Comparison of ENCODE assay signal across 12 cellular contexts in genomic region chr12:48970702-48971334, GRCh38. TPM values are rescaled to one million over a fixed set of nuclear protein-coding genes. Genes with fewer than 3 reads are reported as not detected.
DNase-seq lines count a peak whose midpoint lies in the region; ATAC-seq and TF ChIP-seq lines count a peak whose summit lies in the region.
"Had no signal": no experiment of that assay in that cellular context is flagged by ENCODE, and none has a peak within 500 bp of the region (broad histone marks: within the 10 kb centered on the region; RNA-seq: fewer than 3 reads in every experiment).

No MANE protein-coding gene starts in this region.

- no peaks in the 10 kb centered on the region for H3F3A ChIP-seq in neural cell (ENCODE audit: insufficient read depth, low read length, poor library complexity, severe bottlenecking)

- no peaks in the 10 kb centered on the region for H4K20me1 ChIP-seq in mammary epithelial cell (ENCODE audit: insufficient read depth, low read length)
- H4K20me1 ChIP-seq in neural cell (ENCODE audit: insufficient read depth): no peaks in the 10 kb centered on the region

- no peaks in the 10 kb centered on the region for H3K36me3 ChIP-seq in CD8-positive, alpha-beta T cell (ENCODE audit: insufficient read depth, low read length)
- H3K36me3 ChIP-seq in HUES6 (ENCODE audit: control insufficient read depth, insufficient read depth, low read length) (no peaks in the 10 kb centered on the region), mammary epithelial cell (ENCODE audit: insufficient read depth, low read length) (no peaks in the 10 kb centered on the region), neural cell (ENCODE audit: insufficient read depth, low read length) (no peaks in the 10 kb centered on the region)

- no peak for ATAC-seq in CD8-positive, alpha-beta T cell
- ATAC-seq in HG03460 (IDR thresholded peaks at IDR 0.05; ENCODE audit: unreplicated experiment): no peak

- POLR2A ChIA-PET in CD8-positive, alpha-beta T cell (lab: Charles Lee): interaction anchor here (0.6 to 2.1 kb wide), 2 partner anchors 8 to 14 kb away, joined by 3 to 6 read pairs; partner anchors contain the start of gene ARF3

- 64% methylated on average over 10 of the region's 10 CpGs for WGBS in mammary epithelial cell (ENCODE audit: low coverage, missing lambda C conversion rate)

- CTCF ChIA-PET in CD8-positive, alpha-beta T cell (lab: Charles Lee): interaction anchor here (0.6 to 5.2 kb wide), 7 partner anchors 8 to 116 kb away, joined by 3 to 45 read pairs (median 7); partner anchors contain the start of genes ARF3 and WNT1
- CTCF ChIA-PET in mammary epithelial cell (lab: Charles Lee; ENCODE audit: low non-redundant PET): no interaction called here

- no peaks in the 10 kb centered on the region for H3K36me3 Mint-ChIP-seq in CD8-positive, alpha-beta T cell

- no peak for DNase-seq in CD8-positive, alpha-beta T cell
- no peak for DNase-seq in mammary epithelial cell
- DNase-seq in occipital lobe (lab: John Stamatoyannopoulos, UW): no peak
- DNase-seq in GDM1 (lab: John Stamatoyannopoulos, UW): no peak
- no peak for DNase-seq in NCI-H2171 treated with DMSO at 0.1 percent for 48 hours (lab: John Stamatoyannopoulos, UW)
- DNase-seq: kidney, NCI-H1694 treated with DMSO at 0.1 percent for 48 hours, SW 1271 had no signal

- H3K9me3 Mint-ChIP-seq in CD8-positive, alpha-beta T cell: no peaks in the 10 kb centered on the region

- H3K9me3 ChIP-seq in CD8-positive, alpha-beta T cell (ENCODE audit: low read length): no peaks in the 10 kb centered on the region
- H3K9me3 ChIP-seq in HUES6 (ENCODE audit: control insufficient read depth, insufficient read depth, low read depth, low read length) (no peaks in the 10 kb centered on the region), mammary epithelial cell (replicated peaks; ENCODE audit: insufficient read depth, low read length) (no peaks in the 10 kb centered on the region), neural cell (ENCODE audit: low read length) (no peaks in the 10 kb centered on the region)

- H3K4me3 Mint-ChIP-seq in CD8-positive, alpha-beta T cell: peak overlapping the region; percentile 71

- no TSS peak for BruUV-seq in mammary epithelial cell (replicated peaks; lab: Mats Ljungman, UMichigan)

- peak overlapping the region; percentile 94 for H2AFZ ChIP-seq in mammary epithelial cell (ENCODE audit: low read depth, low read length)
- H2AFZ ChIP-seq in neural cell (ENCODE audit: low read depth, low read length): no peak overlapping the region

- H3K9me2 ChIP-seq in neural cell (ENCODE audit: insufficient read depth, low read length): no peaks in the 10 kb centered on the region

- TF ChIP-seq RAD21 in neural cell (conservative IDR thresholded peaks at IDR 0.05): no peak

- no peak overlapping the region for H3K27ac ChIP-seq in CD8-positive, alpha-beta T cell (ENCODE audit: low read depth, low read length)
- H3K27ac ChIP-seq in HUES6 (ENCODE audit: low read depth, low read length) (no peak overlapping the region), mammary epithelial cell (ENCODE audit: insufficient read depth, low read depth, low read length) (no peak overlapping the region), neural cell (ENCODE audit: low read length) (no peak overlapping the region)

- no peak for TF ChIP-seq EP300 in neural cell (conservative IDR thresholded peaks at IDR 0.05; ENCODE audit: poor library complexity, severe bottlenecking)

- peak overlapping the region; percentile 93 for H3K4me2 ChIP-seq in mammary epithelial cell (ENCODE audit: insufficient read depth, low read depth, low read length)
- peak overlapping the region; percentile 65 for H3K4me2 ChIP-seq in neural cell (ENCODE audit: low read length)

- no peak overlapping the region for H3K4me3 ChIP-seq in CD8-positive, alpha-beta T cell (ENCODE audit: low read depth, low read length)
- peak overlapping the region; percentile 62 for H3K4me3 ChIP-seq in HUES6 (ENCODE audit: low read depth, low read length)
- peak overlapping the region in 1 of 3 experiments; percentile 23 for H3K4me3 ChIP-seq in mammary epithelial cell (replicated peaks in 1 of 3; ENCODE audit: insufficient read depth in 1 of 3, low read depth in 2 of 3, low read length in 3 of 3)
- peak overlapping the region; percentile 69 for H3K4me3 ChIP-seq in neural cell (ENCODE audit: low read length)

- H3K27me3 Mint-ChIP-seq in CD8-positive, alpha-beta T cell (ENCODE audit: low read depth): peaks cover 38% of the 10 kb centered on the region

- peaks cover 21% of the 10 kb centered on the region for H3K4me1 Mint-ChIP-seq in CD8-positive, alpha-beta T cell (ENCODE audit: low read depth)

- H3K79me2 ChIP-seq in mammary epithelial cell (ENCODE audit: insufficient read depth, low read length) (no peaks in the 10 kb centered on the region), neural cell (replicated peaks; ENCODE audit: insufficient read depth, low read length) (no peaks in the 10 kb centered on the region)

- no peak overlapping the region for H3K27ac Mint-ChIP-seq in CD8-positive, alpha-beta T cell

- peaks cover 31% of the 10 kb centered on the region for H3K4me1 ChIP-seq in CD8-positive, alpha-beta T cell (ENCODE audit: insufficient read depth, low read length)
- H3K4me1 ChIP-seq in HUES6 (ENCODE audit: control insufficient read depth, insufficient read depth, low read length) (peaks cover 52% of the 10 kb centered on the region), mammary epithelial cell (ENCODE audit: insufficient read depth, low read length) (peaks cover 31% of the 10 kb centered on the region)

- TF ChIP-seq CTCF in CD8-positive, alpha-beta T cell (IDR thresholded peaks at IDR 0.05): no peak
- TF ChIP-seq CTCF in mammary epithelial cell (conservative IDR thresholded peaks at IDR 0.05 in 1 of 2, IDR thresholded peaks at IDR 0.05 in 1 of 2; ENCODE audit: extremely low read depth in 1 of 2, insufficient read depth in 1 of 2, low read depth in 1 of 2, low read length in 2 of 2): no peak
- no peak for TF ChIP-seq CTCF in neural cell (IDR thresholded peaks at IDR 0.05; ENCODE audit: poor library complexity, severe bottlenecking)

- peaks cover 36% of the 10 kb centered on the region for H3K27me3 ChIP-seq in CD8-positive, alpha-beta T cell (ENCODE audit: insufficient read depth, low read length)
- H3K27me3 ChIP-seq in HUES6 (ENCODE audit: control insufficient read depth, insufficient read depth, low read length): peaks cover 78% of the 10 kb centered on the region
- no peaks in the 10 kb centered on the region for H3K27me3 ChIP-seq in mammary epithelial cell (ENCODE audit: insufficient read depth, low read length)
- peaks cover 97% of the 10 kb centered on the region for H3K27me3 ChIP-seq in neural cell (ENCODE audit: insufficient read depth, low read depth, low read length)

- intact Hi-C loops in CD8-positive, alpha-beta T cell (cut with DNase I, micrococcal nuclease): loop anchor here in 1 of 2 experiments (5.0 kb wide), 1 partner anchor 34 kb away; no protein-coding TSS in a partner anchor
- intact Hi-C loops in mammary epithelial cell (cut with micrococcal nuclease): no loop called here

- peak overlapping the region; percentile 44 for H3K9ac ChIP-seq in HUES6 (ENCODE audit: low read length)
- H3K9ac ChIP-seq in mammary epithelial cell (ENCODE audit: insufficient read depth, low read length): no peak overlapping the region
- H3K9ac ChIP-seq in neural cell (ENCODE audit: low read length): peak overlapping the region; percentile 55

- in situ Hi-C loops in mammary epithelial cell (cut with MboI; ENCODE audit: low sequenced_read_pairs in 2 of 2): no loop called here

- dilution Hi-C loops in mammary epithelial cell (cut with HindIII; ENCODE audit: low sequenced_read_pairs): no loop called here

RNA-seq across cellular contexts. Expression of gene WNT10B, which starts 0.7 kb away (rescaled TPM):
- total RNA-seq in CD8-positive, alpha-beta T cell: 10 to 100 TPM; 11.2 to 13.1 TPM
- 1 to 10 TPM in 1 of 2 donors, under 1 TPM in 1; 0.17 to 1.1 TPM for total RNA-seq in mammary epithelial cell
- polyA plus RNA-seq in mammary epithelial cell: 0.75 TPM
- polyA minus RNA-seq in mammary epithelial cell: not detected
- 0.92 and 1.2 TPM in 2 replicates for polyA plus RNA-seq in neural cell
- polyA minus RNA-seq in neural cell: 0.73 TPM in 1 of 2 replicates, not detected in the other
- total RNA-seq in occipital lobe: 6.2 TPM
- total RNA-seq: bronchial epithelial cell had no signal

RNA-seq across cellular contexts. Expression of gene WNT1, which starts 7.3 kb away (rescaled TPM):
- total RNA-seq in CD8-positive, alpha-beta T cell: 1 to 10 TPM; 5.6 to 5.9 TPM
- total RNA-seq in mammary epithelial cell: not detected
- not detected for polyA plus RNA-seq in mammary epithelial cell
- not detected for polyA minus RNA-seq in mammary epithelial cell
- not detected in 2 replicates for polyA plus RNA-seq in neural cell
- not detected in 2 replicates for polyA minus RNA-seq in neural cell
- not detected for total RNA-seq in occipital lobe
- total RNA-seq: bronchial epithelial cell, kidney had no signal

RNA-seq across cellular contexts. Expression of gene ARF3, which starts 13.5 kb away (rescaled TPM):
- 10 to 100 TPM; 34.7 to 36.4 TPM for total RNA-seq in CD8-positive, alpha-beta T cell
- 100 to 1,000 TPM in 1 of 2 donors, 10 to 100 TPM in 1; 87.9 to 201 TPM for total RNA-seq in mammary epithelial cell
- polyA plus RNA-seq in mammary epithelial cell: 200 TPM
- 258 TPM for polyA minus RNA-seq in mammary epithelial cell
- 114 TPM in 2 replicates for polyA plus RNA-seq in neural cell
- polyA minus RNA-seq in neural cell: 94.0 and 108 TPM in 2 replicates
- total RNA-seq in occipital lobe: 67.5 TPM

RNA-seq across cellular contexts. Expression of gene DDN, which starts 28.4 kb away (rescaled TPM):
- total RNA-seq in CD8-positive, alpha-beta T cell: 1 to 10 TPM; 1.3 TPM
- total RNA-seq in mammary epithelial cell (under 1 TPM; 0.33 to 0.52 TPM), occipital lobe (9.2 TPM)
- polyA plus RNA-seq in mammary epithelial cell (0.09 TPM), neural cell (0.20 and 0.51 TPM in 2 replicates)
- polyA minus RNA-seq in mammary epithelial cell (not detected), neural cell (0.24 and 0.93 TPM in 2 replicates)
- total RNA-seq: kidney had no signal

RNA-seq across cellular contexts. Expression of gene FKBP11, which starts 45.5 kb away (rescaled TPM):
- total RNA-seq in CD8-positive, alpha-beta T cell: 100 to 1,000 TPM; 114 to 116 TPM
- total RNA-seq in mammary epithelial cell (10 to 100 TPM in 1 of 2 donors, 1 to 10 TPM in 1; 5.2 to 11.4 TPM), occipital lobe (3.6 TPM)
- polyA plus RNA-seq in mammary epithelial cell (19.6 TPM), neural cell (24.5 and 24.9 TPM in 2 replicates)
- polyA minus RNA-seq in mammary epithelial cell (51.6 TPM), neural cell (20.1 and 23.6 TPM in 2 replicates)
